In genomic region chr6:116326392-116326717, GRCh38 we compare ENCODE assay signal across 19 cellular contexts. TPM values are rescaled to one million over a fixed set of nuclear protein-coding genes. Genes with fewer than 3 reads are reported as not detected.
DNase-seq lines count a peak whose midpoint lies in the region; ATAC-seq, FAIRE-seq and TF ChIP-seq lines count a peak whose summit lies in the region.
"Had no signal": no experiment of that assay in that cellular context is flagged by ENCODE, and none has a peak within 500 bp of the region (broad histone marks: within the 10 kb centered on the region; RNA-seq: fewer than 3 reads in every experiment).

No MANE protein-coding gene starts in this region.

- no peaks in the 10 kb centered on the region for H4K20me1 ChIP-seq in GM23338 (replicated peaks; ENCODE audit: insufficient read depth)
- no peaks in the 10 kb centered on the region for H4K20me1 ChIP-seq in H1 (replicated peaks in 1 of 2; ENCODE audit: control insufficient read depth in 1 of 2, insufficient read depth in 2 of 2, low read length in 2 of 2)

- TF ChIP-seq POLR2A in H1 (IDR thresholded peaks at IDR 0.05; ENCODE audit: control extremely low read depth in 1 of 2, low read depth in 2 of 2, low read length in 2 of 2) (no peak), vagina (IDR thresholded peaks at IDR 0.05) (no peak)

- no peak for TF ChIP-seq RAD21 in H1 (IDR thresholded peaks at IDR 0.05 in 1 of 2, conservative IDR thresholded peaks at IDR 0.05 in 1 of 2; ENCODE audit: low read depth in 2 of 2, low read length in 2 of 2)

- H2AFZ ChIP-seq in GM23338 (no peak overlapping the region), H1 (ENCODE audit: low read length) (no peak overlapping the region)

- H3K27ac Mint-ChIP-seq in GM23338: peak overlapping the region; percentile 61
- H3K27ac Mint-ChIP-seq: CD4-positive, CD25-positive, alpha-beta regulatory T cell had no signal

- no peak overlapping the region for H3K18ac ChIP-seq in H1 (ENCODE audit: extremely low read depth, low read length)

- no peak overlapping the region for H3K4me3 Mint-ChIP-seq in GM23338
- no peak overlapping the region for H3K4me3 Mint-ChIP-seq in activated T-cell treated with anti-CD3 and anti-CD28 coated beads, Interleukin-2, amount 50 U/mL, for 4 hours
- H3K4me3 Mint-ChIP-seq: CD4-positive, CD25-positive, alpha-beta regulatory T cell had no signal

- TF ChIP-seq EP300 in H1 (IDR thresholded peaks at IDR 0.05; ENCODE audit: borderline replicate concordance in 1 of 2, low read depth in 2 of 2, low read length in 2 of 2): no peak

- no peak overlapping the region for H3K23ac ChIP-seq in H1 (ENCODE audit: insufficient read length)

- H2BK12ac ChIP-seq in H1 (ENCODE audit: low read depth, low read length): peak overlapping the region; percentile 29; the same call in 1 of the 2 replicates

- H3K4me2 ChIP-seq in GM23338: peak overlapping the region; percentile 55
- no peak overlapping the region; a peak in 1 of 4 replicates for H3K4me2 ChIP-seq in H1 (ENCODE audit: insufficient read depth in 1 of 2, low read depth in 2 of 2, low read length in 2 of 2)

- no peak overlapping the region for H4K5ac ChIP-seq in H1 (ENCODE audit: insufficient read length, low read depth, low read length)

- no peaks in the 10 kb centered on the region for H3K79me1 ChIP-seq in H1 (ENCODE audit: low read depth, low read length)

- no peak overlapping the region for H3K56ac ChIP-seq in H1 (replicated peaks; ENCODE audit: insufficient read length, low read depth, low read length)

- no peak overlapping the region for H3K4me3 ChIP-seq in GM23338
- H3K4me3 ChIP-seq in H1 (ENCODE audit: extremely low read depth in 1 of 4, insufficient read depth in 2 of 4, low read depth in 3 of 4, low read length in 4 of 4): no peak overlapping the region
- H3K4me3 ChIP-seq in vagina: no peak overlapping the region

- no peaks in the 10 kb centered on the region for H3K79me2 ChIP-seq in GM23338 (replicated peaks; ENCODE audit: insufficient read depth)
- H3K79me2 ChIP-seq in H1 (ENCODE audit: control insufficient read depth in 1 of 2, insufficient read depth in 2 of 2, low read length in 2 of 2): no peaks in the 10 kb centered on the region

- H4K8ac ChIP-seq in H1 (ENCODE audit: extremely low read depth, insufficient read depth, low read length): no peak overlapping the region

- H3K23me2 ChIP-seq in H1 (ENCODE audit: low read depth, low read length): no peaks in the 10 kb centered on the region

- H2BK15ac ChIP-seq in H1 (ENCODE audit: low read length): no peak overlapping the region

- no peak for DNase-seq in GM23338 (ENCODE audit: low spot score)
- no peak for DNase-seq in H1 (ENCODE audit: low read depth in 1 of 2, low spot score in 2 of 2)
- DNase-seq in left ventricle myocardium superior: peak; percentile 33
- DNase-seq in omental fat pad (ENCODE audit: low spot score): no peak
- no peak for DNase-seq in vagina (ENCODE audit: extremely low spot score in 2 of 2)
- no peak for DNase-seq in activated gamma-delta T cell treated with Interleukin-2 at 50 U/mL for 16 hours
- DNase-seq in activated T-cell treated with anti-CD3 and anti-CD28 coated beads, Interleukin-2, amount 50 U/mL, for 4 hours: no peak
- no peak for DNase-seq in ecto neural progenitor cell (ENCODE audit: low spot score)
- DNase-seq: AML-193; Calu3; CD4-positive, CD25-positive, alpha-beta regulatory T cell; NCI-H1436 treated with DMSO at 0.1 percent for 48 hours; NCI-H2081; NCI-H524; NK-92 treated with Interleukin-12 subunit alpha and Interleukin-12 subunit beta, amount 100 ng/mL, for 24 hours; OCI-M1; RPMI8226 had no signal

- WGBS in H1 (ENCODE audit: extremely low coverage in 1 of 2, insufficient coverage in 1 of 2, insufficient read length in 1 of 2, insufficient replicate concordance in 2 of 2, low coverage in 1 of 2, low lambda C conversion rate in 2 of 2, missing lambda C conversion rate in 1 of 2), 2 experiments: 93% methylated on average over 4 of the region's 4 CpGs; no CpG with 5 or more reads in 1 of the 2 experiments

- H3K9ac ChIP-seq in H1 (replicated peaks in 1 of 4; ENCODE audit: extremely low read depth in 1 of 4, low read depth in 3 of 4, low read length in 3 of 4): no peak overlapping the region

- ATAC-seq in GM23338 (no peak), left ventricle myocardium superior (peak; percentile 74), omental fat pad (ENCODE audit: low FRiP score) (peak; percentile 43)
- ATAC-seq in activated T-cell treated with anti-CD3 and anti-CD28 coated beads, Interleukin-2, amount 50 U/mL, for 4 hours: no peak
- ATAC-seq: HCT116 had no signal

- H4K91ac ChIP-seq in H1 (replicated peaks; ENCODE audit: insufficient read length, low read length): no peak overlapping the region

- no peak overlapping the region for H2BK120ac ChIP-seq in H1 (replicated peaks; ENCODE audit: low read depth, low read length)

- no peak overlapping the region for H2AK5ac ChIP-seq in H1 (ENCODE audit: low read depth, low read length)

- H3K4me1 ChIP-seq in GM23338 (ENCODE audit: insufficient read depth) (peaks cover 72% of the 10 kb centered on the region), H1 (replicated peaks in 1 of 4; ENCODE audit: control insufficient read depth in 3 of 4, insufficient read depth in 4 of 4, low read length in 3 of 4) (peaks cover 3 to 32% (median 26%) of the 10 kb centered on the region in 4 experiments; a peak in 6 of 7 replicates), vagina (no peaks in the 10 kb centered on the region)

- H3K27ac ChIP-seq in GM23338 (ENCODE audit: low read depth): no peak overlapping the region
- no peak overlapping the region for H3K27ac ChIP-seq in H1 (ENCODE audit: low read depth, low read length)
- no peak overlapping the region for H3K27ac ChIP-seq in vagina

- peaks cover 82% of the 10 kb centered on the region for H3K4me1 Mint-ChIP-seq in GM23338
- H3K4me1 Mint-ChIP-seq in activated T-cell treated with anti-CD3 and anti-CD28 coated beads, Interleukin-2, amount 50 U/mL, for 4 hours (ENCODE audit: low read depth): no peaks in the 10 kb centered on the region
- H3K4me1 Mint-ChIP-seq: CD4-positive, CD25-positive, alpha-beta regulatory T cell had no signal

- peak overlapping the region; percentile 92; the same call in 1 of the 2 replicates for H2BK20ac ChIP-seq in H1 (ENCODE audit: low read length)

- H3K36me3 ChIP-seq in GM23338 (ENCODE audit: insufficient read depth) (no peaks in the 10 kb centered on the region), H1 (ENCODE audit: control insufficient read depth in 2 of 4, insufficient read depth in 4 of 4, low read length in 3 of 4) (no peaks in the 10 kb centered on the region), vagina (no peaks in the 10 kb centered on the region)

- peak overlapping the region; percentile 16; the same call in 1 of the 2 replicates for H2BK5ac ChIP-seq in H1 (ENCODE audit: low read depth, low read length)

- no peaks in the 10 kb centered on the region for H3K27me3 Mint-ChIP-seq in GM23338 (ENCODE audit: insufficient read depth, low read depth, poor library complexity)
- H3K27me3 Mint-ChIP-seq in activated T-cell treated with anti-CD3 and anti-CD28 coated beads, Interleukin-2, amount 50 U/mL, for 4 hours (ENCODE audit: low read depth): no peaks in the 10 kb centered on the region
- H3K27me3 Mint-ChIP-seq: CD4-positive, CD25-positive, alpha-beta regulatory T cell had no signal

- H3K9me3 ChIP-seq in H1 (ENCODE audit: insufficient read depth in 2 of 2, low read depth in 1 of 2, low read length in 1 of 2) (no peaks in the 10 kb centered on the region), vagina (no peaks in the 10 kb centered on the region)

- H3K4ac ChIP-seq in H1 (replicated peaks; ENCODE audit: insufficient read length, low read depth, low read length): no peak overlapping the region

- no peak for TF ChIP-seq CTCF in GM23338 (conservative IDR thresholded peaks at IDR 0.05; ENCODE audit: low read depth in 2 of 2)
- no peak for TF ChIP-seq CTCF in H1 (IDR thresholded peaks at IDR 0.05; ENCODE audit: control extremely low read depth in 1 of 3, insufficient read depth in 1 of 3, low read depth in 1 of 3, low read length in 3 of 3)
- TF ChIP-seq CTCF in omental fat pad (IDR thresholded peaks at IDR 0.05): no peak
- TF ChIP-seq CTCF in vagina (IDR thresholded peaks at IDR 0.05): no peak

- no peak for FAIRE-seq in H1 (lab: Jason Lieb, UNC)
- FAIRE-seq: GM12891 had no signal

- CTCF ChIA-PET in H1 (lab: Charles Lee; ENCODE audit: partially characterized antibody): interaction anchor here (0.6 to 1.4 kb wide), 3 partner anchors 10 to 195 kb away, joined by 3 to 4 read pairs (median 4); no protein-coding TSS in a partner anchor

- POLR2A ChIA-PET in H1 (lab: Charles Lee; ENCODE audit: partially characterized antibody): interaction anchor here (0.6 kb wide), 1 partner anchor 55 kb away, joined by 3 read pairs; no protein-coding TSS in a partner anchor

- no peaks in the 10 kb centered on the region for H3F3A ChIP-seq in GM23338 (replicated peaks; ENCODE audit: low read depth)

- intact Hi-C loops in left ventricle myocardium superior (cut with micrococcal nuclease): no loop called here
- intact Hi-C loops in vagina (cut with DNase I): no loop called here

- peaks cover 4% of the 10 kb centered on the region; the same call in 2 of the 3 replicates for H3K36me3 Mint-ChIP-seq in GM23338 (ENCODE audit: low read depth)
- no peaks in the 10 kb centered on the region for H3K36me3 Mint-ChIP-seq in activated T-cell treated with anti-CD3 and anti-CD28 coated beads, Interleukin-2, amount 50 U/mL, for 4 hours (ENCODE audit: insufficient read depth)

- H3K14ac ChIP-seq in H1 (ENCODE audit: insufficient read length): no peak overlapping the region

- no peaks in the 10 kb centered on the region for H3K9me2 ChIP-seq in GM23338 (ENCODE audit: insufficient read depth)

- H3K9me3 Mint-ChIP-seq in GM23338: peaks cover 3% of the 10 kb centered on the region; the same call in 1 of the 3 replicates
- no peaks in the 10 kb centered on the region for H3K9me3 Mint-ChIP-seq in activated T-cell treated with anti-CD3 and anti-CD28 coated beads, Interleukin-2, amount 50 U/mL, for 4 hours

- H3K27me3 ChIP-seq in GM23338 (ENCODE audit: insufficient read depth) (no peaks in the 10 kb centered on the region), H1 (replicated peaks in 1 of 4; ENCODE audit: control insufficient read depth in 3 of 4, extremely low read depth in 1 of 4, insufficient read depth in 3 of 4, low read length in 3 of 4) (no peaks in the 10 kb centered on the region), vagina (no peaks in the 10 kb centered on the region)

RNA-seq across cellular contexts. Expression of gene DSE, which starts 44.4 kb away (rescaled TPM):
- 41.5 and 45.2 TPM in 2 replicates for total RNA-seq in GM23338 (2014; rRNA removed; shearing (Covaris generic))
- 16.8 and 18.8 TPM in 2 replicates for polyA plus RNA-seq in GM23338 (2016; fragmentation: Nextera tagmentation; extraction: Ambion mirVana)
- 88.0 and 94.4 TPM in 2 replicates for total RNA-seq in H1 (2021; fragmentation: NEBNext Ultra II Directional; extraction: Animal tissue kit (Norgen Biotek cat#: 25700))
- 32.5 and 41.8 TPM in 2 replicates for polyA plus RNA-seq in H1 (2011; rRNA removed)
- polyA plus RNA-seq in H1 (2011; cell fraction: cytosol; rRNA removed): 28.3 TPM
- polyA plus RNA-seq in H1 (2011; cell fraction: nucleus; rRNA removed): 65.3 TPM
- 32.5 to 44.3 TPM (median 39.1 TPM) in 4 replicates for polyA plus RNA-seq in H1 (2012, experiment 1 of 2)
- 3.6 TPM for polyA plus RNA-seq in H1 (2012, experiment 2 of 2)
- polyA plus RNA-seq in H1 (2013, experiment 1 of 2): 49.6 TPM
- polyA plus RNA-seq in H1 (2013, experiment 2 of 2): 54.4 TPM
- polyA minus RNA-seq in H1 (2011; rRNA and poly(A)+ RNA removed): 92.5 and 116 TPM in 2 replicates
- polyA minus RNA-seq in H1 (2011; cell fraction: cytosol; rRNA and poly(A)+ RNA removed): 29.2 TPM
- polyA minus RNA-seq in H1 (2011; cell fraction: nucleus; rRNA and poly(A)+ RNA removed): 98.4 TPM
- total RNA-seq in left ventricle myocardium superior: 12.7 TPM
- total RNA-seq in omental fat pad: 100 to 1,000 TPM in 2 of 4 donors, 10 to 100 TPM in 2; 80.9 to 145 (median 100) TPM
- total RNA-seq in vagina: 33.1 TPM
- total RNA-seq in activated T-cell treated with anti-CD3 and anti-CD28 coated beads, Interleukin-2, amount 50 U/mL, for 4 hours: 1 to 10 TPM; 2.0 to 4.7 (median 3.4) TPM

RNA-seq across cellular contexts. Expression of gene TSPYL1, which starts 46.6 kb away (rescaled TPM):
- 61.8 and 66.1 TPM in 2 replicates for total RNA-seq in GM23338 (2014; rRNA removed; shearing (Covaris generic))
- 24.6 and 24.9 TPM in 2 replicates for polyA plus RNA-seq in GM23338 (2016; fragmentation: Nextera tagmentation; extraction: Ambion mirVana)
- total RNA-seq in H1 (2021; fragmentation: NEBNext Ultra II Directional; extraction: Animal tissue kit (Norgen Biotek cat#: 25700)): 77.9 and 79.1 TPM in 2 replicates
- polyA plus RNA-seq in H1 (2011; rRNA removed): 31.5 and 33.2 TPM in 2 replicates
- polyA plus RNA-seq in H1 (2011; cell fraction: cytosol; rRNA removed): 27.3 TPM
- polyA plus RNA-seq in H1 (2011; cell fraction: nucleus; rRNA removed): 19.8 TPM
- 36.6 to 49.2 TPM (median 41.4 TPM) in 4 replicates for polyA plus RNA-seq in H1 (2012, experiment 1 of 2)
- 19.4 TPM for polyA plus RNA-seq in H1 (2012, experiment 2 of 2)
- polyA plus RNA-seq in H1 (2013, experiment 1 of 2): 35.9 TPM
- polyA plus RNA-seq in H1 (2013, experiment 2 of 2): 35.1 TPM
- 86.5 and 91.0 TPM in 2 replicates for polyA minus RNA-seq in H1 (2011; rRNA and poly(A)+ RNA removed)
- polyA minus RNA-seq in H1 (2011; cell fraction: cytosol; rRNA and poly(A)+ RNA removed): 37.2 TPM
- 34.1 TPM for polyA minus RNA-seq in H1 (2011; cell fraction: nucleus; rRNA and poly(A)+ RNA removed)
- total RNA-seq in left ventricle myocardium superior: 96.8 TPM
- total RNA-seq in omental fat pad: 10 to 100 TPM; 43.5 to 94.0 (median 65.1) TPM
- total RNA-seq in vagina: 41.0 TPM
- 10 to 100 TPM; 42.8 to 53.4 (median 46.3) TPM for total RNA-seq in activated T-cell treated with anti-CD3 and anti-CD28 coated beads, Interleukin-2, amount 50 U/mL, for 4 hours

Comparison
In these comparisons a context has a peak if more than half of its experiments do, and no peak if none do; other contexts are left out.
1. ATAC-seq: peak in left ventricle myocardium superior (single experiment) and omental fat pad (single experiment); none in GM23338 (single experiment) and activated T-cell treated with anti-CD3 and anti-CD28 coated beads, Interleukin-2, amount 50 U/mL, for 4 hours (0 of 2).